ENCODE assay signal across 8 cellular contexts in the genomic region with DNA sequence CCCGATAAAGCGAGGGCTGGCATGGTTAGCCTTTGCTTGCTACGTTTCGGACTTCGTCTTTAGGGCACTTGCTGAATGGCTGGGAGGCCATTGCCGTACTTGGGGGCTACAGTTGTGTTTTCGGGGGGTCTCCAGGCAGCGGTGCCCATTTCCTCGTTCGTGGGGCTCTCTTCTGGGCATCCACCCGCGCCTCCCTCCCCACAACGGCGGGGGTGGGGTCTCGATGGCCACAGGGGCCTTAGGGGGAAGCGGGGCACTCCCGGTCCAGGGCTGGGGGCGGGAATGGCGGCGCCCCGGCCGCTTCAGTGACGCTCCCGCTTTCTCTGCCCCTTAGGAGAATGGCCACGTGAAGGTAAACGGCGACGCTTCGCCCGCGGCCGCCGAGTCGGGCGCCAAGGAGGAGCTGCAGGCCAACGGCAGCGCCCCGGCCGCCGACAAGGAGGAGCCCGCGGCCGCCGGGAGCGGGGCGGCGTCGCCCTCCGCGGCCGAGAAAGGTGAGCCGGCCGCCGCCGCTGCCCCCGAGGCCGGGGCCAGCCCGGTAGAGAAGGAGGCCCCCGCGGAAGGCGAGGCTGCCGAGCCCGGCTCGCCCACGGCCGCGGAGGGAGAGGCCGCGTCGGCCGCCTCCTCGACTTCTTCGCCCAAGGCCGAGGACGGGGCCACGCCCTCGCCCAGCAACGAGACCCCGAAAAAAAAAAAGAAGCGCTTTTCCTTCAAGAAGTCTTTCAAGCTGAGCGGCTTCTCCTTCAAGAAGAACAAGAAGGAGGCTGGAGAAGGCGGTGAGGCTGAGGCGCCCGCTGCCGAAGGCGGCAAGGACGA. TPM values are rescaled to one million over a fixed set of nuclear protein-coding genes. Genes with fewer than 3 reads are reported as not detected.
DNase-seq lines count a peak whose midpoint lies in the region; ATAC-seq lines count a peak whose summit lies in the region.

No MANE protein-coding gene starts in this region.

- H3K36me3 Mint-ChIP-seq in CD4-positive, alpha-beta memory T cell = no peaks in the 10 kb centered on the region

- CTCF ChIA-PET in CD4-positive, alpha-beta memory T cell (lab: Charles Lee; ENCODE audit: partially characterized antibody) = interaction anchor here (0.7 to 1.5 kb wide), 6 partner anchors 11 to 1685 kb away, joined by 3 to 4 read pairs (median 4); no protein-coding TSS in a partner anchor

- peaks cover 26 to 31% of the 10 kb centered on the region in 2 donors for H3K27me3 Mint-ChIP-seq in CD4-positive, alpha-beta memory T cell

- H3K36me3 ChIP-seq in CD4-positive, alpha-beta memory T cell (ENCODE audit: insufficient read depth, low read length) = no peaks in the 10 kb centered on the region

- ATAC-seq in HG02678 (IDR thresholded peaks at IDR 0.05; ENCODE audit: unreplicated experiment) (peak; percentile 2), right cardiac atrium (peak; percentile 6 to 18), GM18909 (IDR thresholded peaks at IDR 0.05; ENCODE audit: poor library complexity, unreplicated experiment) (no peak)

- H3K4me3 Mint-ChIP-seq in CD4-positive, alpha-beta memory T cell = peak overlapping the region in 6 of 8 donors; percentile 49 to 74 (median 56)

- H3K27ac ChIP-seq in CD4-positive, alpha-beta memory T cell (ENCODE audit: low read depth, low read length) = no peak overlapping the region
- H3K27ac ChIP-seq in right cardiac atrium (ENCODE audit: low read length) = peak overlapping the region; percentile 89

- H3K9me3 Mint-ChIP-seq in CD4-positive, alpha-beta memory T cell = peaks cover 0 to 10% (median 5%) of the 10 kb centered on the region in 8 donors

- peaks cover 42% of the 10 kb centered on the region for H3K27me3 ChIP-seq in CD4-positive, alpha-beta memory T cell (ENCODE audit: insufficient read depth, low read length)
- no peaks in the 10 kb centered on the region for H3K27me3 ChIP-seq in right cardiac atrium (ENCODE audit: control insufficient read depth, insufficient read depth)

- WGBS in right cardiac atrium = 5% methylated on average over 87 of the region's 87 CpGs

- peaks cover 41% of the 10 kb centered on the region for H3K4me1 ChIP-seq in CD4-positive, alpha-beta memory T cell (ENCODE audit: insufficient read depth, low read length)
- H3K4me1 ChIP-seq in right cardiac atrium (ENCODE audit: control insufficient read depth, insufficient read depth, low read length) = no peaks in the 10 kb centered on the region

- peak overlapping the region in 1 of 2 donors; percentile 55 for H3K4me3 ChIP-seq in CD4-positive, alpha-beta memory T cell (ENCODE audit: low read length in 2 of 2)
- peak overlapping the region; percentile 97 for H3K4me3 ChIP-seq in right cardiac atrium (ENCODE audit: low read length)

- no peak for DNase-seq in CD4-positive, alpha-beta memory T cell
- peak; percentile 50 for DNase-seq in amniotic epithelial cell (ENCODE audit: low read depth)
- peak; percentile 53 to 81 (median 81) for DNase-seq in right cardiac atrium
- DNase-seq in posterior vena cava (ENCODE audit: low spot score) = peak; percentile 82
- DNase-seq in foreskin melanocyte = no peak
- DNase-seq in activated CD8-positive, alpha-beta memory T cell treated with anti-CD3 and anti-CD28 coated beads, Interleukin-2, amount 50 U/mL, for 48 hours = no peak

- POLR2A ChIA-PET in CD4-positive, alpha-beta memory T cell (lab: Charles Lee; ENCODE audit: partially characterized antibody) = no interaction called here

- H3K27ac Mint-ChIP-seq in CD4-positive, alpha-beta memory T cell = peak overlapping the region in 1 of 7 donors; percentile 59

- peaks cover 0 to 20% (median 12%) of the 10 kb centered on the region in 4 donors for H3K4me1 Mint-ChIP-seq in CD4-positive, alpha-beta memory T cell

- H3K9me3 ChIP-seq in CD4-positive, alpha-beta memory T cell (ENCODE audit: control insufficient read depth in 1 of 2, low read length in 2 of 2) = no peaks in the 10 kb centered on the region
- H3K9me3 ChIP-seq in right cardiac atrium (ENCODE audit: control insufficient read depth, low read length) = no peaks in the 10 kb centered on the region

- intact Hi-C loops in CD4-positive, alpha-beta memory T cell (cut with micrococcal nuclease) = loop anchor here (5.0 kb wide), 1 partner anchor 113 kb away; a partner anchor contains a TSS
- intact Hi-C loops in right cardiac atrium (cut with DNase I) = loop anchor here in 3 of 4 donors (5.0 to 10.0 kb wide), 4 partner anchors 295 to 1075 kb away; no protein-coding TSS in a partner anchor
- intact Hi-C loops in posterior vena cava (cut with DNase I) = loop anchor here in 1 of 2 donors (2.0 kb wide), 1 partner anchor 1077 kb away; no protein-coding TSS in a partner anchor

RNA-seq across cellular contexts. Expression of a gene that starts 2.4 kb away (rescaled TPM):
- 1 to 10 TPM; 2.2 to 2.7 TPM for total RNA-seq in CD4-positive, alpha-beta memory T cell
- under 1 TPM in 1 of 2 donors, not detected in 1; 0.18 TPM for polyA plus RNA-seq in CD4-positive, alpha-beta memory T cell
- total RNA-seq in right cardiac atrium (10 to 100 TPM; 18.4 to 28.9 (median 23.6) TPM), posterior vena cava (10 to 100 TPM; 49.6 to 69.2 TPM)
- 11.0 TPM for polyA plus RNA-seq in right cardiac atrium

Comparison
In these comparisons a context has a peak if more than half of its experiments do, and no peak if none do; other contexts are left out.
1. DNase-seq: peak in amniotic epithelial cell (single experiment), right cardiac atrium (3 of 3) and posterior vena cava (single experiment); none in CD4-positive, alpha-beta memory T cell (0 of 5), foreskin melanocyte (single experiment) and activated CD8-positive, alpha-beta memory T cell treated with anti-CD3 and anti-CD28 coated beads, Interleukin-2, amount 50 U/mL, for 48 hours (single experiment).
2. RNA of a gene that starts 2.4 kb away (total RNA-seq): 49.6 to 69.2 TPM in posterior vena cava and 18.4 to 28.9 TPM in right cardiac atrium; 2.2 to 2.7 TPM in CD4-positive, alpha-beta memory T cell; every median in the first group is over 4 times any median in the second.